ENCODE assay signal across 20 cellular contexts in the genomic region with DNA sequence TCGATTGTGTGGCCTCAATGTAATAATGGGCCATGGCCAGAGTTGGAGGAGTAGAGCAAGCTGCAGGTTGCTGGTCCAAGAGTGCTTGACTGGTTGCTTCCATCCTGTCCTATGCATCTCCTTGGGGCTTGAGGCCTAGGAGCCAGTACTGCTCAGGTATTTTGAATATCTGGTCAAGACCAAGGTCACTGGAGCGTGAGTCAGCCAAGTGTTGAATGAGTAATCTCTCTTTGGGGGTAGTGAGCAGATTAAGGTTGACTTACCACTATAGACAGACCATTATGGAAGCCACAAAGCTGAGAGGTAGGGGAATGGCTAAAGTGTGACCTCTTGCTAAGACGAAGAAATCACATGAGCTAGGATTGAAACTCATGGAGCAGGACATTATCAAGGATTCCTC.
"Had no signal": no experiment of that assay in that cellular context is flagged by ENCODE, and none has a peak within 500 bp of the region (broad histone marks: within the 10 kb centered on the region; RNA-seq: fewer than 3 reads in every experiment).

No MANE protein-coding gene starts in this region.

- FAIRE-seq: endometrium, pancreas had no signal

- H2AFZ ChIP-seq: hepatocyte had no signal

- H3K4me3 ChIP-seq: colonic mucosa, hepatocyte, left lung, mucosa of descending colon, pancreas, thoracic aorta, upper lobe of right lung had no signal

- H3K79me2 ChIP-seq: hepatocyte had no signal

- ATAC-seq: activated CD8-positive, alpha-beta T cell treated with anti-CD3 and anti-CD28 coated beads, Interleukin-2, amount 10 ng/mL, durations not matched to agents 7 days and 5 days; left lung; mucosa of descending colon; naive thymus-derived CD4-positive, alpha-beta T cell; pancreas; upper lobe of right lung had no signal

- H3K9me3 ChIP-seq: colonic mucosa, left lung, mucosa of descending colon, pancreas, thoracic aorta, upper lobe of right lung had no signal

- H3K27me3 ChIP-seq: colonic mucosa, hepatocyte, left lung, pancreas, upper lobe of right lung had no signal

- H3K4me2 ChIP-seq: hepatocyte had no signal

- H3K36me3 ChIP-seq: colonic mucosa, left lung, pancreas, thoracic aorta, upper lobe of right lung had no signal

- DNase-seq: activated CD4-positive, alpha-beta T cell treated with anti-CD3 and anti-CD28 coated beads, Interleukin-2, amount 10 ng/mL, durations not matched to agents 24 days and 14 days; activated CD4-positive, CD25-positive, alpha-beta regulatory T cell; activated CD8-positive, alpha-beta memory T cell treated with anti-CD3 and anti-CD28 coated beads, Interleukin-2, amount 50 U/mL, for 4 hours; activated CD8-positive, alpha-beta T cell treated with anti-CD3 and anti-CD28 coated beads, Interleukin-2, amount 10 ng/mL, durations not matched to agents 7 days and 5 days; activated gamma-delta T cell; activated T-cell treated with anti-CD3 and anti-CD28 coated beads, Interleukin-2, amount 50 U/mL, for 48 hours; amniotic stem cell; caudate nucleus; colonic mucosa; islet precursor cell; left lung; mucosa of descending colon; naive thymus-derived CD4-positive, alpha-beta T cell; pancreas; stimulated activated CD4-positive, alpha-beta T cell treated with anti-CD3 and anti-CD28 coated beads, Interleukin-12 subunit alpha, Interleukin-12 subunit beta, amount 100 ng/mL, for 4 hours; stimulated activated CD4-positive, alpha-beta T cell treated with anti-CD3 and anti-CD28 coated beads, Interleukin-2, amount 100 ng/mL, for 24 hours; upper lobe of right lung had no signal

- H3K27ac ChIP-seq: colonic mucosa, hepatocyte, left lung, pancreas, thoracic aorta, upper lobe of right lung had no signal

- H3K4me1 ChIP-seq: colonic mucosa, left lung, pancreas, upper lobe of right lung had no signal
